In the genomic region with DNA sequence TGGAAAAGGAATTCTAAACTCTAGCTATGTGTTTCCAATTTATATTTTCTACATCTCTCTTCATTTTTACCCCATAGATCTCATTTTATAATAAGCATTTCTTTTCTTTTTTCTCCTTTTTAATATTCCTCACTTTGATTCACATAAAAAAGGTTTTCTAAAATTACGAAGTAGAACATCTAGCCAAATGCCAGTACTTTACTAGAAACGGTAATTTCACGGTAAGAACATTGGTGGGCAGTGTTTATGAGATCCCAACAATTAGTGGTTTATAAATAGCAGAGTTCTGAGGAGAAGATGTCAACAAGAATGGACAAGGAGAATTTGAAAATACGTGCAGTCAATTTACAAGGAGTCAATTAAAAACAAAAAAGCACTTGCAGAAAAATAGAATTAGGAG, we compare ENCODE assay signal across 16 cellular contexts.
DNase-seq lines count a peak whose midpoint lies in the region; ATAC-seq and TF ChIP-seq lines count a peak whose summit lies in the region.
"Had no signal": no experiment of that assay in that cellular context is flagged by ENCODE, and none has a peak within 500 bp of the region (broad histone marks: within the 10 kb centered on the region; RNA-seq: fewer than 3 reads in every experiment).

No MANE protein-coding gene starts in this region.

- peak; percentile 12; the same call in 1 of the 2 replicates for TF ChIP-seq CTCF in OCI-LY1 (IDR thresholded peaks at IDR 0.05; ENCODE audit: low read length)
- no peak for TF ChIP-seq CTCF in hepatocyte (IDR thresholded peaks at IDR 0.05; ENCODE audit: poor library complexity)

- H3K9me2 ChIP-seq in OCI-LY1 (ENCODE audit: low read depth, low read length) (no peaks in the 10 kb centered on the region), hepatocyte (replicated peaks; ENCODE audit: insufficient read depth) (no peaks in the 10 kb centered on the region)

- DNase-seq in DMS 273 (lab: John Stamatoyannopoulos, UW; ENCODE audit: unreplicated experiment) (peak; percentile 14), DMS 273 treated with DMSO at 0.1 percent for 48 hours (lab: John Stamatoyannopoulos, UW) (no peak), hepatocyte (ENCODE audit: low spot score) (no peak), KG1 (lab: John Stamatoyannopoulos, UW) (no peak), AML-193 (lab: John Stamatoyannopoulos, UW) (no peak)
- DNase-seq: Caco-2, NCI-H2107, NCI-H510A, NCI-H774, PC-9, SW 1271 had no signal

- H2AFZ ChIP-seq in OCI-LY1 (ENCODE audit: low read length): peak overlapping the region; percentile 90
- H2AFZ ChIP-seq in hepatocyte: no peak overlapping the region

- H3K9ac ChIP-seq in OCI-LY1 (ENCODE audit: low read length): no peak overlapping the region
- no peak overlapping the region for H3K9ac ChIP-seq in stomach smooth muscle (ENCODE audit: low read length in 2 of 2)

- H3K4me3 ChIP-seq in OCI-LY1 (ENCODE audit: low read depth, low read length, poor library complexity, severe bottlenecking): no peak overlapping the region
- no peak overlapping the region for H3K4me3 ChIP-seq in hepatocyte
- peak overlapping the region; percentile 10 to 12 for H3K4me3 ChIP-seq in stomach smooth muscle (ENCODE audit: low read length in 2 of 2)
- H3K4me3 ChIP-seq: PC-9 had no signal

- peaks cover 58% of the 10 kb centered on the region for H3K4me1 ChIP-seq in OCI-LY1 (ENCODE audit: insufficient read depth, low read length, severe bottlenecking)
- H3K4me1 ChIP-seq in hepatocyte (ENCODE audit: insufficient read depth): no peaks in the 10 kb centered on the region
- peaks cover 2% of the 10 kb centered on the region for H3K4me1 ChIP-seq in stomach smooth muscle (ENCODE audit: control insufficient read depth, insufficient read depth, low read length)
- H3K4me1 ChIP-seq: Caco-2 had no signal

- no peaks in the 10 kb centered on the region for H3K36me3 ChIP-seq in OCI-LY1 (ENCODE audit: insufficient read depth, low read length)
- no peaks in the 10 kb centered on the region for H3K36me3 ChIP-seq in hepatocyte (replicated peaks; ENCODE audit: insufficient read depth, low read depth)
- no peaks in the 10 kb centered on the region for H3K36me3 ChIP-seq in stomach smooth muscle (ENCODE audit: control insufficient read depth in 2 of 2, insufficient read depth in 2 of 2, low read length in 2 of 2)
- H3K36me3 ChIP-seq: SJSA1 had no signal

- H3K27me3 ChIP-seq in OCI-LY1 (ENCODE audit: insufficient read depth, low read length) (no peaks in the 10 kb centered on the region), hepatocyte (no peaks in the 10 kb centered on the region), stomach smooth muscle (ENCODE audit: control insufficient read depth in 1 of 2, insufficient read depth in 2 of 2, low read length in 2 of 2) (no peaks in the 10 kb centered on the region)
- H3K27me3 ChIP-seq: SJSA1 had no signal

- ATAC-seq in HG03108 (IDR thresholded peaks at IDR 0.05; ENCODE audit: unreplicated experiment): no peak

- H3K9me3 ChIP-seq in OCI-LY1 (ENCODE audit: low read length) (no peaks in the 10 kb centered on the region), hepatocyte (ENCODE audit: low read depth) (no peaks in the 10 kb centered on the region), stomach smooth muscle (ENCODE audit: control insufficient read depth in 2 of 2, low read length in 2 of 2) (no peaks in the 10 kb centered on the region)
- H3K9me3 ChIP-seq: Caco-2, SJSA1 had no signal

- H3K27ac ChIP-seq in OCI-LY1 (ENCODE audit: low read depth, low read length, poor library complexity, severe bottlenecking) (peak overlapping the region; percentile 50), hepatocyte (no peak overlapping the region), stomach smooth muscle (ENCODE audit: low read length) (no peak overlapping the region)
- H3K27ac ChIP-seq: 22Rv1, PC-9 had no signal

- no peaks in the 10 kb centered on the region for H3F3A ChIP-seq in OCI-LY1 (ENCODE audit: insufficient read depth, low read length)

- H3K79me2 ChIP-seq in OCI-LY1 (ENCODE audit: insufficient read depth, low read length) (no peaks in the 10 kb centered on the region), hepatocyte (no peaks in the 10 kb centered on the region)

- 70% methylated on average over 4 of the region's 4 CpGs for WGBS in hepatocyte (ENCODE audit: low lambda C conversion rate, missing lambda C conversion rate)

- no peak overlapping the region; the same call in 1 of the 2 replicates for H3K4me2 ChIP-seq in OCI-LY1 (ENCODE audit: low read length)
- H3K4me2 ChIP-seq in hepatocyte: peak overlapping the region; percentile 66

- no peaks in the 10 kb centered on the region for H4K20me1 ChIP-seq in OCI-LY1 (ENCODE audit: insufficient read depth, low read length)
- H4K20me1 ChIP-seq in hepatocyte (ENCODE audit: insufficient read depth, poor library complexity, severe bottlenecking): no peaks in the 10 kb centered on the region

Comparison
In these comparisons a context has a peak if more than half of its experiments do, and no peak if none do; other contexts are left out.
1. H3K4me3 ChIP-seq: peak in stomach smooth muscle (2 of 2); none in OCI-LY1 (single experiment) and hepatocyte (single experiment).